ENCODE assay signal across 2 cellular contexts in the genomic region with DNA sequence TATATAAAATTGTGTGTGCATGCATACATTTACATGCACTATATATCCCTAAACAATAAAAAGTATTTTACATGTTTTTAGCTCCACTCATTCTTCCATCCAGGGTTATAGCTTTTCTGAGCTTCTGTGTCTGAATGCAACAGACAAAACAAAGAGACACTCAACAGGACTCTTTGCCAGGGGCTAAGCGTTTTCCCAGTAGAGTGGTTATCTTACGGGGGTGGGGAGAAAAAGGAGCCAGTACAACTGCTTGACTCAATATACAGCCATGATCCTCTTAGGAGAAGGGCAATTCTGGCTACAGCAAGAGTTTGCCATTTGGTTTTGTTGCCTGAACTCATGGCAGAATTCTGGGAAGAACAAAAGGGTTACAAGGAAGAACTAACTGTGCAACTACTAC.
TF ChIP-seq lines count a peak whose summit lies in the region.

No MANE protein-coding gene starts in this region.

TF ChIP-seq in GM23338, 12 proteins besides CTCF, POLR2A, EP300 and RAD21 (continues in another document):
- no peak for TF ChIP-seq STAT1 (IDR thresholded peaks at IDR 0.05; ENCODE audit: unreplicated experiment)
- TF ChIP-seq JUNB (IDR thresholded peaks at IDR 0.05; ENCODE audit: unreplicated experiment) = no peak
- TF ChIP-seq, protein P1, sequence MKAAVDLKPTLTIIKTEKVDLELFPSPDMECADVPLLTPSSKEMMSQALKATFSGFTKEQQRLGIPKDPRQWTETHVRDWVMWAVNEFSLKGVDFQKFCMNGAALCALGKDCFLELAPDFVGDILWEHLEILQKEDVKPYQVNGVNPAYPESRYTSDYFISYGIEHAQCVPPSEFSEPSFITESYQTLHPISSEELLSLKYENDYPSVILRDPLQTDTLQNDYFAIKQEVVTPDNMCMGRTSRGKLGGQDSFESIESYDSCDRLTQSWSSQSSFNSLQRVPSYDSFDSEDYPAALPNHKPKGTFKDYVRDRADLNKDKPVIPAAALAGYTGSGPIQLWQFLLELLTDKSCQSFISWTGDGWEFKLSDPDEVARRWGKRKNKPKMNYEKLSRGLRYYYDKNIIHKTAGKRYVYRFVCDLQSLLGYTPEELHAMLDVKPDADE (IDR thresholded peaks at IDR 0.05) = no peak
- no peak for TF ChIP-seq ZNF331 (CRISPR knock-in tag; IDR thresholded peaks at IDR 0.05; ENCODE audit: low read depth)
- TF ChIP-seq ZNF114 (CRISPR knock-in tag; IDR thresholded peaks at IDR 0.05) = no peak
- TF ChIP-seq, protein P2, sequence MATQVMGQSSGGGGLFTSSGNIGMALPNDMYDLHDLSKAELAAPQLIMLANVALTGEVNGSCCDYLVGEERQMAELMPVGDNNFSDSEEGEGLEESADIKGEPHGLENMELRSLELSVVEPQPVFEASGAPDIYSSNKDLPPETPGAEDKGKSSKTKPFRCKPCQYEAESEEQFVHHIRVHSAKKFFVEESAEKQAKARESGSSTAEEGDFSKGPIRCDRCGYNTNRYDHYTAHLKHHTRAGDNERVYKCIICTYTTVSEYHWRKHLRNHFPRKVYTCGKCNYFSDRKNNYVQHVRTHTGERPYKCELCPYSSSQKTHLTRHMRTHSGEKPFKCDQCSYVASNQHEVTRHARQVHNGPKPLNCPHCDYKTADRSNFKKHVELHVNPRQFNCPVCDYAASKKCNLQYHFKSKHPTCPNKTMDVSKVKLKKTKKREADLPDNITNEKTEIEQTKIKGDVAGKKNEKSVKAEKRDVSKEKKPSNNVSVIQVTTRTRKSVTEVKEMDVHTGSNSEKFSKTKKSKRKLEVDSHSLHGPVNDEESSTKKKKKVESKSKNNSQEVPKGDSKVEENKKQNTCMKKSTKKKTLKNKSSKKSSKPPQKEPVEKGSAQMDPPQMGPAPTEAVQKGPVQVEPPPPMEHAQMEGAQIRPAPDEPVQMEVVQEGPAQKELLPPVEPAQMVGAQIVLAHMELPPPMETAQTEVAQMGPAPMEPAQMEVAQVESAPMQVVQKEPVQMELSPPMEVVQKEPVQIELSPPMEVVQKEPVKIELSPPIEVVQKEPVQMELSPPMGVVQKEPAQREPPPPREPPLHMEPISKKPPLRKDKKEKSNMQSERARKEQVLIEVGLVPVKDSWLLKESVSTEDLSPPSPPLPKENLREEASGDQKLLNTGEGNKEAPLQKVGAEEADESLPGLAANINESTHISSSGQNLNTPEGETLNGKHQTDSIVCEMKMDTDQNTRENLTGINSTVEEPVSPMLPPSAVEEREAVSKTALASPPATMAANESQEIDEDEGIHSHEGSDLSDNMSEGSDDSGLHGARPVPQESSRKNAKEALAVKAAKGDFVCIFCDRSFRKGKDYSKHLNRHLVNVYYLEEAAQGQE (IDR thresholded peaks at IDR 0.05; ENCODE audit: unreplicated experiment) = no peak
- TF ChIP-seq EZH2phosphoT487 (IDR thresholded peaks at IDR 0.05; ENCODE audit: unreplicated experiment) = no peak
- TF ChIP-seq CREB1 (CRISPR knock-in tag; IDR thresholded peaks at IDR 0.05; ENCODE audit: low read depth) = no peak
- TF ChIP-seq EZH2 (IDR thresholded peaks at IDR 0.05; ENCODE audit: low read depth, unreplicated experiment) = no peak
- TF ChIP-seq NANOG (IDR thresholded peaks at IDR 0.05; ENCODE audit: borderline replicate concordance) = no peak

TF ChIP-seq in H1, 55 proteins besides CTCF, POLR2A, EP300 and RAD21:
- TF ChIP-seq CBX5 (IDR thresholded peaks at IDR 0.05; ENCODE audit: low read depth, low read length) = no peak
- TF ChIP-seq POLR2AphosphoS5 (IDR thresholded peaks at IDR 0.05; ENCODE audit: low read depth, low read length) = no peak
- TF ChIP-seq MAFK (IDR thresholded peaks at IDR 0.05; ENCODE audit: low read depth, low read length) = no peak
- TF ChIP-seq RNF2 (IDR thresholded peaks at IDR 0.05; ENCODE audit: borderline replicate concordance, low read depth, low read length, missing control alignments, poor library complexity, severe bottlenecking) = no peak
- TF ChIP-seq, protein P3, sequence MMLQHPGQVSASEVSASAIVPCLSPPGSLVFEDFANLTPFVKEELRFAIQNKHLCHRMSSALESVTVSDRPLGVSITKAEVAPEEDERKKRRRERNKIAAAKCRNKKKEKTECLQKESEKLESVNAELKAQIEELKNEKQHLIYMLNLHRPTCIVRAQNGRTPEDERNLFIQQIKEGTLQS (IDR thresholded peaks at IDR 0.05; ENCODE audit: insufficient read depth, low read depth, low read length) = no peak
- TF ChIP-seq GTF2F1 (IDR thresholded peaks at IDR 0.05; ENCODE audit: borderline replicate concordance, low read depth, low read length) = no peak
- TF ChIP-seq TAF7 (optimal IDR thresholded peaks at IDR 0.05; ENCODE audit: borderline replicate concordance, low read depth, low read length) = no peak
- no peak for TF ChIP-seq EGR1 (IDR thresholded peaks at IDR 0.05; ENCODE audit: borderline replicate concordance, low read depth, low read length)
- TF ChIP-seq POU5F1 (IDR thresholded peaks at IDR 0.05; ENCODE audit: low read depth, low read length) = no peak
- no peak for TF ChIP-seq TEAD4 (IDR thresholded peaks at IDR 0.05; ENCODE audit: low read depth, low read length)
- no peak for TF ChIP-seq NANOG (IDR thresholded peaks at IDR 0.05; ENCODE audit: insufficient read depth, low read depth, low read length, poor library complexity, severe bottlenecking)
- TF ChIP-seq, protein P4, sequence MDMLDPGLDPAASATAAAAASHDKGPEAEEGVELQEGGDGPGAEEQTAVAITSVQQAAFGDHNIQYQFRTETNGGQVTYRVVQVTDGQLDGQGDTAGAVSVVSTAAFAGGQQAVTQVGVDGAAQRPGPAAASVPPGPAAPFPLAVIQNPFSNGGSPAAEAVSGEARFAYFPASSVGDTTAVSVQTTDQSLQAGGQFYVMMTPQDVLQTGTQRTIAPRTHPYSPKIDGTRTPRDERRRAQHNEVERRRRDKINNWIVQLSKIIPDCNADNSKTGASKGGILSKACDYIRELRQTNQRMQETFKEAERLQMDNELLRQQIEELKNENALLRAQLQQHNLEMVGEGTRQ (IDR thresholded peaks at IDR 0.05; ENCODE audit: low read length) = no peak
